ENCODE assay signal across 27 cellular contexts in the genomic region with DNA sequence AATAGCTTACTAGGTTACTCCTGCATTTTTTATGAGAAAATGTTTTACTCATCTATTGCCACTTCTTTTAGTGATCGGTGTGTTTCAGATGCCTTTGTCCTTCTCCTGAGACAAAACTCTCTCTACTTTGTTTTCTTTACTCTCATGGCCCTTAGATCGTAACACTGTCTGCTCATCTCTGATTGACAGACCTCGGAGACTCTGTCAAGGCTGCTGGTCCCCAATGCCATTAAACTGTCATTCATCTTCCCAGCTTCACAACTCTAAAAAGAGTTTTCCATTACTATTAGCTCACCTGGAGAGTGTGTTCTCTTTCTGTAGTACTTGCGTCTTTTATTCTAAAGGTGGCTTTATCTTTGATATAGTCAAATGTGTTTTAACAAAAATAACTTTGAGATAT.
"Had no signal": no experiment of that assay in that cellular context is flagged by ENCODE, and none has a peak within 500 bp of the region (broad histone marks: within the 10 kb centered on the region; RNA-seq: fewer than 3 reads in every experiment).

No MANE protein-coding gene starts in this region.

- H3K4me1 ChIP-seq: foreskin keratinocyte, gastroesophageal sphincter, heart right ventricle, pancreas, right atrium auricular region, sigmoid colon, stomach, thyroid gland had no signal

- H3K4me3 ChIP-seq: gastroesophageal sphincter, heart right ventricle, lung, mucosa of descending colon, pancreas, right atrium auricular region, sigmoid colon, stomach, thyroid gland had no signal

- H3K36me3 ChIP-seq: gastroesophageal sphincter, heart right ventricle, neutrophil, pancreas, right atrium auricular region, sigmoid colon, stomach, thyroid gland had no signal

- FAIRE-seq: colon, islet of Langerhans, pancreas had no signal

- DNase-seq: central memory CD4-positive, alpha-beta T cell; effector CD8-positive, alpha-beta T cell; endodermal cell; foreskin keratinocyte; heart right ventricle; hippocampal formation; mucosa of descending colon; naive B cell; pancreas; sigmoid colon; stimulated activated CD4-positive, alpha-beta T cell treated with anti-CD3 and anti-CD28 coated beads, Interleukin-2, amount 100 ng/mL, for 24 hours; stimulated activated CD4-positive, alpha-beta T cell treated with anti-CD3 and anti-CD28 coated beads, Interleukin-4, amount 100 ng/mL, for 24 hours; stimulated activated naive CD4-positive, alpha-beta T cell treated with Interleukin-2 at 50 U/mL for 16 hours; stomach; thyroid gland; trophoblast cell had no signal

- ATAC-seq: esophagus mucosa; foreskin keratinocyte; gastroesophageal sphincter; heart right ventricle; left lobe of liver; mucosa of descending colon; natural killer cell treated with Interleukin-12 subunit alpha and Interleukin-12 subunit beta and Interleukin-15 and Interleukin-18, amount 100 ng/mL, for 72 hours; pancreas; stimulated activated effector memory CD8-positive, alpha-beta T cell treated with anti-CD3 and anti-CD28 coated beads, Interleukin-12 subunit alpha, Interleukin-12 subunit beta, amount 100 ng/mL, for 72 hours had no signal

- H3K9me3 ChIP-seq: gastroesophageal sphincter, heart right ventricle, neutrophil, right atrium auricular region, sigmoid colon, stomach, thyroid gland had no signal

- H3K27me3 ChIP-seq: foreskin keratinocyte, gastroesophageal sphincter, heart right ventricle, neutrophil, pancreas, right atrium auricular region, sigmoid colon, stomach, thyroid gland had no signal

- H3K27ac ChIP-seq: epithelial cell of prostate, foreskin keratinocyte, gastroesophageal sphincter, heart right ventricle, neutrophil, pancreas, right atrium auricular region, sigmoid colon, stomach, thyroid gland had no signal
